10 cellular contexts compared by ENCODE assay signal in genomic region chr13:44274838-44275237, GRCh38.
DNase-seq lines count a peak whose midpoint lies in the region; ATAC-seq, FAIRE-seq and TF ChIP-seq lines count a peak whose summit lies in the region.
"Had no signal": no experiment of that assay in that cellular context is flagged by ENCODE, and none has a peak within 500 bp of the region (broad histone marks: within the 10 kb centered on the region; RNA-seq: fewer than 3 reads in every experiment).

No MANE protein-coding gene starts in this region.

- H3K9me1 ChIP-seq in K562 (ENCODE audit: control insufficient read depth, insufficient read depth, low read length), result no peaks in the 10 kb centered on the region

- H3K4me3 ChIP-seq in ACC112 (ENCODE audit: low read depth, low read length), result peak overlapping the region; percentile 64
- H3K4me3 ChIP-seq in K562, result no peak overlapping the region
- peak overlapping the region; percentile 10 for H3K4me3 ChIP-seq in mucosa of stomach (ENCODE audit: low read length)
- H3K4me3 ChIP-seq: SK-N-MC had no signal

- TF ChIP-seq CTCF in K562 (IDR thresholded peaks at IDR 0.05 in 2 of 3, conservative IDR thresholded peaks at IDR 0.05 in 1 of 3; ENCODE audit: insufficient read depth in 2 of 3, low read depth in 1 of 3, low read length in 3 of 3), result no peak

- no peaks in the 10 kb centered on the region for H4K20me1 ChIP-seq in K562 (replicated peaks; ENCODE audit: control insufficient read depth, insufficient read depth, low read length)

- no peak for TF ChIP-seq RAD21 in K562 (CRISPR knock-in tag; conservative IDR thresholded peaks at IDR 0.05 in 1 of 2, IDR thresholded peaks at IDR 0.05 in 1 of 2)

- H3K27me3 ChIP-seq in ACC112 (ENCODE audit: insufficient read depth, low read length), result no peaks in the 10 kb centered on the region
- no peaks in the 10 kb centered on the region; a peak in 1 of 5 replicates for H3K27me3 ChIP-seq in K562 (ENCODE audit: control insufficient read depth in 2 of 2, insufficient read depth in 2 of 2, low read length in 2 of 2)
- H3K27me3 ChIP-seq in mucosa of stomach (ENCODE audit: control insufficient read depth, insufficient read depth, low read length), result no peaks in the 10 kb centered on the region

- 28% methylated on average over 2 of the region's 2 CpGs for WGBS in K562 (ENCODE audit: insufficient coverage, low coverage, missing lambda C conversion rate)

- in situ Hi-C loops in K562 (cut with MboI), result no loop called here

- H3K36me3 ChIP-seq in ACC112 (ENCODE audit: insufficient read depth, low read length) (no peaks in the 10 kb centered on the region), K562 (ENCODE audit: control insufficient read depth, insufficient read depth, low read length) (no peaks in the 10 kb centered on the region), mucosa of stomach (ENCODE audit: control insufficient read depth, insufficient read depth, low read length) (no peaks in the 10 kb centered on the region)

- H3K79me2 ChIP-seq in ACC112 (ENCODE audit: control insufficient read depth, insufficient read depth, low read length, unreplicated experiment) (no peaks in the 10 kb centered on the region), K562 (ENCODE audit: control insufficient read depth, insufficient read depth, low read length) (no peaks in the 10 kb centered on the region)

- CTCF ChIA-PET in K562 (lab: Yijun Ruan, JAX; ENCODE audit: low intra/inter-chr PET ratio), result no interaction called here

- DNase-seq in M059J (ENCODE audit: low read depth) (peak; percentile 24), K562 (ENCODE audit: extremely low read depth in 1 of 4, low spot score in 3 of 4) (no peak), epidermal melanocyte (ENCODE audit: insufficient read length, low spot score) (no peak), NCI-H2081 (lab: John Stamatoyannopoulos, UW) (no peak)
- DNase-seq in stimulated activated CD4-positive, alpha-beta T cell treated with anti-CD3 and anti-CD28 coated beads, Interleukin-2, amount 100 ng/mL, for 24 hours, result no peak
- DNase-seq: glutamatergic neuron had no signal

- H3K9ac ChIP-seq in K562 (ENCODE audit: insufficient read depth in 1 of 2, low read depth in 2 of 2, low read length in 2 of 2), result no peak overlapping the region
- H3K9ac ChIP-seq in mucosa of stomach (ENCODE audit: low read length), result peak overlapping the region; percentile 50

- no peak for TF ChIP-seq EP300 in K562 (IDR thresholded peaks at IDR 0.05; ENCODE audit: low read length)

- peak overlapping the region; percentile 93 for H3K27ac ChIP-seq in ACC112 (ENCODE audit: low read depth, low read length)
- H3K27ac ChIP-seq in K562 (ENCODE audit: extremely low read depth, low read depth, low read length), result no peak overlapping the region
- H3K27ac ChIP-seq: SK-N-MC had no signal

- ATAC-seq in K562 (no peak), HG03095 (IDR thresholded peaks at IDR 0.05; ENCODE audit: unreplicated experiment) (no peak)

- intact Hi-C loops in K562 (cut with micrococcal nuclease), result no loop called here

- no TSS peak for BruUV-seq in K562 (replicated peaks; lab: Mats Ljungman, UMichigan)

- no peak for TF ChIP-seq POLR2A in K562 (conservative IDR thresholded peaks at IDR 0.05)

- FAIRE-seq in K562 (lab: Jason Lieb, UNC), result no peak

- POLR2A ChIA-PET in K562 (lab: Yijun Ruan, JAX), result no interaction called here

- H2AFZ ChIP-seq in ACC112 (ENCODE audit: low read length, unreplicated experiment) (peak overlapping the region; percentile 100), K562 (ENCODE audit: low read depth, low read length) (peak overlapping the region; percentile 68)

- H3K4me2 ChIP-seq in K562 (ENCODE audit: insufficient read depth, low read length), result no peak overlapping the region; the same call in 1 of the 2 replicates

- H3K9me3 ChIP-seq in K562 (replicated peaks; ENCODE audit: control insufficient read depth, insufficient read depth, low read depth, low read length) (no peaks in the 10 kb centered on the region), mucosa of stomach (ENCODE audit: control insufficient read depth, low read length) (no peaks in the 10 kb centered on the region)

- H3K4me1 ChIP-seq in ACC112 (ENCODE audit: control insufficient read depth, insufficient read depth, low read length, unreplicated experiment) (peaks cover 34% of the 10 kb centered on the region), K562 (replicated peaks in 1 of 2; ENCODE audit: control insufficient read depth in 2 of 2, insufficient read depth in 2 of 2, low read length in 2 of 2) (peaks cover 0 to 35% of the 10 kb centered on the region in 2 experiments; a peak in 4 of 5 replicates), mucosa of stomach (ENCODE audit: control insufficient read depth, insufficient read depth, low read length) (peaks cover 28% of the 10 kb centered on the region)

TF ChIP-seq in K562, 482 proteins besides CTCF, POLR2A, EP300 and RAD21:
- TF ChIP-seq MTA2 (IDR thresholded peaks at IDR 0.05; ENCODE audit: low read depth) (no peak), HEY1 (CRISPR knock-in tag; IDR thresholded peaks at IDR 0.05; ENCODE audit: borderline replicate concordance) (no peak), PRPF4 (IDR thresholded peaks at IDR 0.05; ENCODE audit: insufficient read depth, low read depth, low read length, poor library complexity, severe bottlenecking) (no peak), ELF1 (tag; IDR thresholded peaks at IDR 0.05) (no peak), ZNF224 (CRISPR knock-in tag; IDR thresholded peaks at IDR 0.05) (no peak), ZNF766 (CRISPR knock-in tag; conservative IDR thresholded peaks at IDR 0.05) (0 out of 2 replicates have a peak, but pooled peaks have one; percentile 2), PML (IDR thresholded peaks at IDR 0.05; ENCODE audit: low read length) (no peak), NR2C1 (IDR thresholded peaks at IDR 0.05) (no peak), NR2C1 (tag; IDR thresholded peaks at IDR 0.05) (no peak)
